7 cellular contexts compared by ENCODE assay signal in genomic region chr2:136894007-136894634, GRCh38.
"Had no signal": no experiment of that assay in that cellular context is flagged by ENCODE, and none has a peak within 500 bp of the region (broad histone marks: within the 10 kb centered on the region; RNA-seq: fewer than 3 reads in every experiment).

No MANE protein-coding gene starts in this region.

- ATAC-seq: K562 had no signal

- H3K27ac ChIP-seq: HL-60, KMS-11 had no signal

- FAIRE-seq: HTR-8/SVneo, K562 had no signal

- DNase-seq: IMR-90, KBM-7, KG1 had no signal

- H3K4me3 ChIP-seq: K562 had no signal

- H3K9ac ChIP-seq: KMS-11 had no signal

- H3K4me2 ChIP-seq: KMS-11 had no signal
